In genomic region chr3:30161370-30161769, GRCh38 we compare ENCODE assay signal across 13 cellular contexts.
DNase-seq lines count a peak whose midpoint lies in the region; ATAC-seq lines count a peak whose summit lies in the region.
"Had no signal": no experiment of that assay in that cellular context is flagged by ENCODE, and none has a peak within 500 bp of the region (broad histone marks: within the 10 kb centered on the region; RNA-seq: fewer than 3 reads in every experiment).

No MANE protein-coding gene starts in this region.

- peak overlapping the region; percentile 61 for H3K4me3 ChIP-seq in adipocyte (ENCODE audit: low read length)
- H3K4me3 ChIP-seq: hepatocyte, SJSA1 had no signal

- no peaks in the 10 kb centered on the region for H3K9me3 Mint-ChIP-seq in activated T-cell treated with anti-CD3 and anti-CD28 coated beads, Interleukin-2, amount 50 U/mL, for 24 hours

- peaks cover 11% of the 10 kb centered on the region for H3K9me3 ChIP-seq in adipocyte (ENCODE audit: control insufficient read depth, low read length)
- H3K9me3 ChIP-seq: SJSA1 had no signal

- H3K27ac Mint-ChIP-seq in activated T-cell treated with anti-CD3 and anti-CD28 coated beads, Interleukin-2, amount 50 U/mL, for 24 hours = no peak overlapping the region
- H3K27ac Mint-ChIP-seq: activated naive CD8-positive, alpha-beta T cell treated with anti-CD3 and anti-CD28 coated beads, Interleukin-2, amount 10 ng/mL, durations not matched to agents 7 days and 5 days; progenitor cell of endocrine pancreas had no signal

- H3K4me1 Mint-ChIP-seq in activated T-cell treated with anti-CD3 and anti-CD28 coated beads, Interleukin-2, amount 50 U/mL, for 24 hours (ENCODE audit: low read depth) = no peaks in the 10 kb centered on the region

- DNase-seq in CD1c-positive myeloid dendritic cell (ENCODE audit: extremely low spot score) (peak; percentile 23), adipocyte (ENCODE audit: low read depth) (no peak), fibroblast of the conjunctiva (ENCODE audit: low read depth) (peak; percentile 41), pulmonary artery endothelial cell (ENCODE audit: low read depth, low spot score) (peak; percentile 19), NCI-H187 treated with DMSO at 0.1 percent for 48 hours (lab: John Stamatoyannopoulos, UW) (no peak)
- DNase-seq in activated T-cell treated with anti-CD3 and anti-CD28 coated beads, Interleukin-2, amount 50 U/mL, for 24 hours = no peak
- DNase-seq: activated naive CD8-positive, alpha-beta T cell treated with anti-CD3 and anti-CD28 coated beads, Interleukin-2, amount 10 ng/mL, durations not matched to agents 7 days and 5 days; mesendoderm had no signal

- no peaks in the 10 kb centered on the region for H3K36me3 Mint-ChIP-seq in activated T-cell treated with anti-CD3 and anti-CD28 coated beads, Interleukin-2, amount 50 U/mL, for 24 hours (ENCODE audit: low read depth)
- H3K36me3 Mint-ChIP-seq: activated naive CD8-positive, alpha-beta T cell treated with anti-CD3 and anti-CD28 coated beads, Interleukin-2, amount 10 ng/mL, durations not matched to agents 7 days and 5 days had no signal

- H3K27me3 Mint-ChIP-seq in activated T-cell treated with anti-CD3 and anti-CD28 coated beads, Interleukin-2, amount 50 U/mL, for 24 hours = no peaks in the 10 kb centered on the region
- H3K27me3 Mint-ChIP-seq: progenitor cell of endocrine pancreas had no signal

- H3K36me3 ChIP-seq in adipocyte (ENCODE audit: control insufficient read depth, insufficient read depth, low read length, severe bottlenecking) = no peaks in the 10 kb centered on the region
- H3K36me3 ChIP-seq: SJSA1 had no signal

- H3K4me1 ChIP-seq in adipocyte (ENCODE audit: control insufficient read depth, insufficient read depth, low read length) = peaks cover 21% of the 10 kb centered on the region
- H3K4me1 ChIP-seq: SJSA1 had no signal

- ATAC-seq in HG02623 (IDR thresholded peaks at IDR 0.05; ENCODE audit: unreplicated experiment) (no peak), HG02840 (IDR thresholded peaks at IDR 0.05; ENCODE audit: low FRiP score, unreplicated experiment) (no peak)

- H3K4me3 Mint-ChIP-seq in activated T-cell treated with anti-CD3 and anti-CD28 coated beads, Interleukin-2, amount 50 U/mL, for 24 hours = no peak overlapping the region
- H3K4me3 Mint-ChIP-seq: activated naive CD8-positive, alpha-beta T cell treated with anti-CD3 and anti-CD28 coated beads, Interleukin-2, amount 10 ng/mL, durations not matched to agents 7 days and 5 days had no signal

- H3K27me3 ChIP-seq in adipocyte (replicated peaks; ENCODE audit: control insufficient read depth, insufficient read depth, low read length) = no peaks in the 10 kb centered on the region
- H3K27me3 ChIP-seq: hepatocyte, SJSA1 had no signal

- peak overlapping the region; percentile 50 for H3K9ac ChIP-seq in adipocyte (ENCODE audit: low read length)

Comparison
In these comparisons a context has a peak if more than half of its experiments do, and no peak if none do; other contexts are left out.
1. DNase-seq: peak in CD1c-positive myeloid dendritic cell (single experiment), fibroblast of the conjunctiva (single experiment) and pulmonary artery endothelial cell (single experiment); none in adipocyte (single experiment), activated T-cell treated with anti-CD3 and anti-CD28 coated beads, Interleukin-2, amount 50 U/mL, for 24 hours (single experiment) and NCI-H187 treated with DMSO at 0.1 percent for 48 hours (single experiment).